ENCODE assay signal across 10 cellular contexts in the genomic region with DNA sequence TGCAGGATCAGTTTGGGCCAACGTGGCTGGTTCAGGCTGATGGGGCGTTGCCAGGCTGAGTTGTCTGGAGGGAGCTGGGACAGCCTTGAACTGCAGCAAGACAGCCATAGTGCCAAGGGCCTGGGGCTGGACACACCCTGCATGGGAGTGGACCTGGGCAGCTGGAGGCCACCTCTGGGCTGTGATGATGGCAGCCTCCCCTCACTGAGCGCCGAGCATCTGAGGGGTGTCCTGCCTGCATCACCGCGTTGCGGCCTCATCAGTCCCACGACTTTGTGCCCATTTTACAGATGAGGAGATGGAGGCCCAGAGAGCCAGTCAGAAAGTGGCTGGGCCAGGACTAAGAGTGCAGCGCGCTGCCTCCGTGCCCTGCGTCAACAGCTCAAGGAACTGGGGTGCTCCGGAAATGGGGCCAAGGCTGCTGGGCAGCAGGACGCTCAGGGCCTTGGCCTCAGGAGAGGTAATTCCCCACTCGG. TPM values are rescaled to one million over a fixed set of nuclear protein-coding genes. Genes with fewer than 3 reads are reported as not detected.
DNase-seq lines count a peak whose midpoint lies in the region; ATAC-seq and TF ChIP-seq lines count a peak whose summit lies in the region.
"Had no signal": no experiment of that assay in that cellular context is flagged by ENCODE, and none has a peak within 500 bp of the region (broad histone marks: within the 10 kb centered on the region; RNA-seq: fewer than 3 reads in every experiment).

No MANE protein-coding gene starts in this region.

- TF ChIP-seq CTCF in GM12865 (IDR thresholded peaks at IDR 0.05; ENCODE audit: insufficient read depth, low read depth, low read length, missing control alignments) (no peak), activated B cell treated with CpG ODN at 0.5 μM for 24 hours (IDR thresholded peaks at IDR 0.05) (no peak), foreskin fibroblast (IDR thresholded peaks at IDR 0.05; ENCODE audit: low read depth, low read length) (no peak), gastrocnemius medialis (IDR thresholded peaks at IDR 0.05 in 4 of 5, conservative IDR thresholded peaks at IDR 0.05 in 1 of 5) (no peak)

- peaks cover 3% of the 10 kb centered on the region for H3K36me3 Mint-ChIP-seq in activated B cell treated with CpG ODN at 0.5 μM for 24 hours (ENCODE audit: low read depth)

- in situ Hi-C loops in gastrocnemius medialis (cut with MboI; ENCODE audit: low sequenced_read_pairs in 4 of 4): no loop called here

- H3K27me3 Mint-ChIP-seq in activated B cell treated with CpG ODN at 0.5 μM for 24 hours: no peaks in the 10 kb centered on the region

- peak overlapping the region; percentile 89 for H3K4me3 Mint-ChIP-seq in activated B cell treated with CpG ODN at 0.5 μM for 24 hours

- no peaks in the 10 kb centered on the region for H3K27me3 ChIP-seq in gastrocnemius medialis

- H3K9me3 Mint-ChIP-seq in activated B cell treated with CpG ODN at 0.5 μM for 24 hours: no peaks in the 10 kb centered on the region

- H3K36me3 ChIP-seq in gastrocnemius medialis: no peaks in the 10 kb centered on the region

- CTCF ChIA-PET in activated B cell treated with CpG ODN at 0.5 μM for 24 hours (lab: Charles Lee): no interaction called here

- intact Hi-C loops in activated B cell treated with CpG ODN at 0.5 μM for 24 hours (cut with micrococcal nuclease) (loop anchor here (1.0 to 5.0 kb wide), 2 partner anchors 7 to 38 kb away; partner anchors contain the start of genes BIK and MCAT), gastrocnemius medialis (cut with DNase I; ENCODE audit: low total_unique reads) (loop anchor here (1.0 kb wide), 1 partner anchor 7 kb away; the partner anchor contains the start of gene MCAT)

- POLR2A ChIA-PET in activated B cell treated with CpG ODN at 0.5 μM for 24 hours (lab: Charles Lee): no interaction called here

- no peak for ATAC-seq in activated B cell treated with CpG ODN at 0.5 μM for 24 hours (ENCODE audit: low read depth)
- ATAC-seq in gastrocnemius medialis: peak in 1 of 2 donors; percentile 2
- no peak for ATAC-seq in HG02885 (IDR thresholded peaks at IDR 0.05; ENCODE audit: poor library complexity, unreplicated experiment)
- ATAC-seq in GM21367 (IDR thresholded peaks at IDR 0.05; ENCODE audit: unreplicated experiment): no peak

- peak overlapping the region; percentile 69 for H3K4me3 ChIP-seq in GM12865 (ENCODE audit: low read depth, low read length)
- peak overlapping the region; percentile 79 to 80 for H3K4me3 ChIP-seq in foreskin fibroblast (ENCODE audit: low read depth in 1 of 2, low read length in 2 of 2)
- peak overlapping the region; percentile 73 to 87 (median 79) for H3K4me3 ChIP-seq in gastrocnemius medialis

- peaks cover 13 to 25% of the 10 kb centered on the region in 2 donors for H3K4me1 ChIP-seq in gastrocnemius medialis

- no peak for TF ChIP-seq POLR2A in gastrocnemius medialis (IDR thresholded peaks at IDR 0.05)

- peak overlapping the region; percentile 82 for H3K27ac Mint-ChIP-seq in activated B cell treated with CpG ODN at 0.5 μM for 24 hours

- H3K4me1 Mint-ChIP-seq in activated B cell treated with CpG ODN at 0.5 μM for 24 hours: peaks cover 51% of the 10 kb centered on the region

- no peaks in the 10 kb centered on the region for H3K9me3 ChIP-seq in gastrocnemius medialis

- no peak for DNase-seq in GM12865 (ENCODE audit: low read depth)
- DNase-seq in activated B cell treated with CpG ODN at 0.5 μM for 24 hours: no peak
- DNase-seq in foreskin fibroblast: no peak
- DNase-seq in gastrocnemius medialis: no peak
- no peak for DNase-seq in AG08395 (ENCODE audit: low spot score)
- no peak for DNase-seq in NCI-H1092 treated with DMSO at 0.1 percent for 48 hours (lab: John Stamatoyannopoulos, UW)
- DNase-seq: NCI-H226 had no signal

- H3K27ac ChIP-seq in gastrocnemius medialis: peak overlapping the region; percentile 74 to 85 (median 81)

RNA-seq across cellular contexts. Expression of gene TSPO, which starts 0.6 kb away (rescaled TPM):
- total RNA-seq in activated B cell treated with CpG ODN at 0.5 μM for 24 hours (40.9 and 48.2 TPM in 2 replicates), gastrocnemius medialis (100 to 1,000 TPM; 101 to 174 (median 113) TPM)

RNA-seq across cellular contexts. Expression of gene MCAT, which starts 7.6 kb away (rescaled TPM):
- total RNA-seq in activated B cell treated with CpG ODN at 0.5 μM for 24 hours: 12.7 and 13.2 TPM in 2 replicates
- 10 to 100 TPM; 18.2 to 33.7 (median 31.1) TPM for total RNA-seq in gastrocnemius medialis

RNA-seq across cellular contexts. Expression of gene TTLL12, which starts 36.2 kb away (rescaled TPM):
- total RNA-seq in activated B cell treated with CpG ODN at 0.5 μM for 24 hours (30.0 and 31.5 TPM in 2 replicates), gastrocnemius medialis (10 to 100 TPM; 13.7 to 41.8 (median 19.6) TPM)

RNA-seq across cellular contexts. Expression of gene BIK, which starts 40.2 kb away (rescaled TPM):
- total RNA-seq in activated B cell treated with CpG ODN at 0.5 μM for 24 hours (2.6 TPM in 2 replicates), gastrocnemius medialis (not detected)
- total RNA-seq: temporal lobe had no signal
